15 cellular contexts compared by ENCODE assay signal in the genomic region with DNA sequence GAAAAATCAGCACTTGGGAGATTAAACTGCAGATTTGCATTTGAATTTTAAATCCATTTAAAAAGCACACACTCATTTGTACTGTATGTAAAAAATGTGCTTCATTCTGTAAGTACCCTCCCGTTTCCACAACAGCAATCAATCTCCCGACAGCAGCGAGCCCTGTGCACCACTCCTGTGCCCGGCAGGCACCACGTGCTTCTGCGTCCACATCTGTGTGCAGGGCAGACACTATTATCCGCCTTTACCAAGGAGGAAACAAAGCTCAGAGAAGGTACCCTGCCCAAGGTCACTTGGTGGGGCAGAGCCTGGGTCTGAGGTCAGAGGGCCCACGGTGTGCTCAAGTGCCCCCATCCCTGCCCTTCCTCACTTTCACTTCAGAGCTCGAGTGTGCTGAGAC. TPM values are rescaled to one million over a fixed set of nuclear protein-coding genes. Genes with fewer than 3 reads are reported as not detected.
"Had no signal": no experiment of that assay in that cellular context is flagged by ENCODE, and none has a peak within 500 bp of the region (broad histone marks: within the 10 kb centered on the region; RNA-seq: fewer than 3 reads in every experiment).

No MANE protein-coding gene starts in this region.

- H3K27ac ChIP-seq: heart left ventricle, lower lobe of right lung, parathyroid adenoma, upper lobe of left lung had no signal

- ATAC-seq: activated CD4-positive, CD25-positive, alpha-beta regulatory T cell treated with anti-CD3 and anti-CD28 coated beads, Interleukin-2, amount 50 U/mL, for 24 hours; activated naive CD4-positive, alpha-beta T cell treated with anti-CD3 and anti-CD28 coated beads, Interleukin-2, amount 50 U/mL, for 72 hours; heart left ventricle; left cardiac atrium; lower lobe of right lung; stimulated activated memory B cell treated with anti-CD40 and anti-IgM and Interleukin-4, amounts not matched to agents 10 μg/mL and 1 μg/mL and 100 μg/mL, for 72 hours had no signal

- DNase-seq: activated CD4-positive, alpha-beta T cell treated with anti-CD3 and anti-CD28 coated beads, Interleukin-2, amount 50 U/mL, for 1 hour; aorta; dermis blood vessel endothelial cell; heart left ventricle; left cardiac atrium; lower lobe of right lung; midbrain; upper lobe of left lung had no signal

- H3K4me3 ChIP-seq: heart left ventricle, lower lobe of right lung, upper lobe of left lung had no signal

- H3K27me3 Mint-ChIP-seq: stimulated activated memory B cell treated with anti-CD40 and anti-IgM and Interleukin-4, amounts not matched to agents 10 μg/mL and 1 μg/mL and 100 μg/mL, for 72 hours had no signal

- H2AFZ ChIP-seq: parathyroid adenoma had no signal

- H3K4me3 Mint-ChIP-seq: stimulated activated memory B cell treated with anti-CD40 and anti-IgM and Interleukin-4, amounts not matched to agents 10 μg/mL and 1 μg/mL and 100 μg/mL, for 72 hours; T-helper 2 cell treated with Interferon-gamma antibody and Interleukin-4, amounts not matched to agents 5 μg/mL and 100 μg/mL, for 36 hours had no signal

- H3K4me1 ChIP-seq: lower lobe of right lung, parathyroid adenoma, upper lobe of left lung had no signal

- H3K27me3 ChIP-seq: heart left ventricle, upper lobe of left lung had no signal

- H3K27ac Mint-ChIP-seq: activated T-helper 2 cell treated with anti-CD3 and anti-CD28 coated beads, Interferon-gamma antibody, Interleukin-2, Interleukin-4, amounts not matched to agents 10 μg/mL and 5 μg/mL and 100 μg/mL, durations not matched to agents 14 hours and 24 hours and 36 hours; stimulated activated memory B cell treated with anti-CD40 and anti-IgM and Interleukin-4, amounts not matched to agents 10 μg/mL and 1 μg/mL and 100 μg/mL, for 72 hours; T-helper 2 cell treated with Interferon-gamma antibody and Interleukin-4, amounts not matched to agents 5 μg/mL and 100 μg/mL, for 36 hours had no signal

- H3K9ac ChIP-seq: parathyroid adenoma had no signal

- H3K9me3 Mint-ChIP-seq: activated naive CD4-positive, alpha-beta T cell treated with anti-CD3 and anti-CD28 coated beads, Interleukin-2, amount 50 U/mL, for 72 hours; activated T-helper 2 cell treated with anti-CD3 and anti-CD28 coated beads, Interferon-gamma antibody, Interleukin-2, Interleukin-4, amounts not matched to agents 10 μg/mL and 5 μg/mL and 100 μg/mL, durations not matched to agents 14 hours and 24 hours and 36 hours; stimulated activated memory B cell treated with anti-CD40 and anti-IgM and Interleukin-4, amounts not matched to agents 10 μg/mL and 1 μg/mL and 100 μg/mL, for 72 hours; T-helper 2 cell treated with Interferon-gamma antibody and Interleukin-4, amounts not matched to agents 5 μg/mL and 100 μg/mL, for 36 hours had no signal

- H3K9me3 ChIP-seq: heart left ventricle, lower lobe of right lung, upper lobe of left lung had no signal

RNA-seq across cellular contexts. Expression of a gene that starts 7.5 kb away (rescaled TPM):
- total RNA-seq: myocyte had no signal
